16 cellular contexts compared by ENCODE assay signal in the genomic region with DNA sequence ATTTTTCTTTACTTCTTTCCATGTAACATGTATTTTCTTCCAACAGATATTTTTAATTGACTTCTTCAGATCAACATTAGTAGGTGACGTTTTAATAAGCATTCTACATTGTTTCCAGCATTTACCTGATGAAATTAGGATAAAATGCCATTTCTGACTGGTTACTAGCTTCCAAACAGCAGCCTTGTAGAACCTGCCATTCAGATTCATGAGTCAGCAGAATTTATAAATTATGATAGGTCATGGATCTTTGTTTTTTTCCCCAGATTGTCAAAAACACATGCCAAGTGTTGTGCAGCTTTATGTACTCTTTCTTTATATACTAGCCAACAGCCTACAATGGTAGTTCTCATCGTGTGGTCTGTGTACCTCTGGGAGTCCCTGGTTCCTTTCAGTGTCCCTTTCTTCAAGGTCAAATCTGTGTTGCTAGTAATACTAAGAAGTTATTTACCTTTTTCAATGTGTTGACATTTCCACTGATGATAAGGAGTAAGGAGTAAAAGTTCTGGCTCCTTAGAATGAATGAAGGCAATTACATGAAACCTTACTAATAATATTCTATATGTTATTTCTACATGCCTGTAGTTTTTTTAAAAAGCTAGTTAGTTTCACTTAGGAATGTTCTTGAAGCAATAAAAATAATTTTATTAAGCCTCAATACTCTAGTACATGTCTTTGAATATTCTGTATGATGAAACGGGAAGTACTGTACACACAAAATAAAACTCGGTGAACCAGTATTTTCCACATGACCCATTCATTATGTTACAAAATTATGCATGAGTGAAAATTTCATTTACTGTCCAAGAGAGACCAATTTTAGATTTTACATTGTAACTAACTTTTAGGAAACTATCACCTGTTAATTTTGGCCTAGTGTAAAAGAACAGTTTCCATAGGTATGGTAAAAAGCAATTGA.
DNase-seq lines count a peak whose midpoint lies in the region; ATAC-seq, FAIRE-seq and TF ChIP-seq lines count a peak whose summit lies in the region.
"Had no signal": no experiment of that assay in that cellular context is flagged by ENCODE, and none has a peak within 500 bp of the region (broad histone marks: within the 10 kb centered on the region; RNA-seq: fewer than 3 reads in every experiment).

No MANE protein-coding gene starts in this region.

- H3K4me1 ChIP-seq in Karpas-422 (ENCODE audit: low read length) (peaks cover 24% of the 10 kb centered on the region), K562 (replicated peaks in 1 of 2; ENCODE audit: control insufficient read depth in 2 of 2, insufficient read depth in 2 of 2, low read length in 2 of 2) (peaks cover 3 to 6% of the 10 kb centered on the region in 2 experiments; a peak in 3 of 5 replicates)
- H3K4me1 ChIP-seq: BE2C had no signal

- peaks cover 42% of the 10 kb centered on the region for H3K4me1 Mint-ChIP-seq in stimulated activated memory B cell treated with anti-CD40 and anti-IgM and Interleukin-4, amounts not matched to agents 10 μg/mL and 1 μg/mL and 100 μg/mL, for 72 hours
- peaks cover 12% of the 10 kb centered on the region for H3K4me1 Mint-ChIP-seq in activated CD4-positive, alpha-beta memory T cell treated with anti-CD3 and anti-CD28 coated beads for 36 hours (ENCODE audit: low read depth)

- no peaks in the 10 kb centered on the region for H3K9me3 Mint-ChIP-seq in stimulated activated memory B cell treated with anti-CD40 and anti-IgM and Interleukin-4, amounts not matched to agents 10 μg/mL and 1 μg/mL and 100 μg/mL, for 72 hours
- no peaks in the 10 kb centered on the region for H3K9me3 Mint-ChIP-seq in activated CD4-positive, alpha-beta memory T cell treated with anti-CD3 and anti-CD28 coated beads for 36 hours
- H3K9me3 Mint-ChIP-seq: CD4-positive, alpha-beta memory T cell had no signal

- no peak; a peak in 1 of 4 replicates for TF ChIP-seq RAD21 in K562 (CRISPR knock-in tag; conservative IDR thresholded peaks at IDR 0.05 in 1 of 2, IDR thresholded peaks at IDR 0.05 in 1 of 2)

- intact Hi-C loops in K562 (cut with micrococcal nuclease): no loop called here
- intact Hi-C loops in activated CD4-positive, alpha-beta memory T cell treated with anti-CD3 and anti-CD28 coated beads for 36 hours (cut with micrococcal nuclease): no loop called here

- no peaks in the 10 kb centered on the region for H3K27me3 Mint-ChIP-seq in stimulated activated memory B cell treated with anti-CD40 and anti-IgM and Interleukin-4, amounts not matched to agents 10 μg/mL and 1 μg/mL and 100 μg/mL, for 72 hours
- H3K27me3 Mint-ChIP-seq in activated CD4-positive, alpha-beta memory T cell treated with anti-CD3 and anti-CD28 coated beads for 36 hours: no peaks in the 10 kb centered on the region
- H3K27me3 Mint-ChIP-seq: CD4-positive, alpha-beta memory T cell had no signal

- peaks cover 54% of the 10 kb centered on the region for H3K36me3 Mint-ChIP-seq in stimulated activated memory B cell treated with anti-CD40 and anti-IgM and Interleukin-4, amounts not matched to agents 10 μg/mL and 1 μg/mL and 100 μg/mL, for 72 hours
- H3K36me3 Mint-ChIP-seq in activated CD4-positive, alpha-beta memory T cell treated with anti-CD3 and anti-CD28 coated beads for 36 hours: peaks cover 14% of the 10 kb centered on the region

- H3K79me2 ChIP-seq in Karpas-422 (ENCODE audit: low read length) (peaks cover 82% of the 10 kb centered on the region), K562 (ENCODE audit: control insufficient read depth, insufficient read depth, low read length) (peaks cover 56% of the 10 kb centered on the region)

- ATAC-seq in K562: no peak
- ATAC-seq in stimulated activated memory B cell treated with anti-CD40 and anti-IgM and Interleukin-4, amounts not matched to agents 10 μg/mL and 1 μg/mL and 100 μg/mL, for 72 hours: no peak

- no peak for DNase-seq in GM12892 (ENCODE audit: insufficient read length)
- DNase-seq in Karpas-422: no peak
- DNase-seq in K562 (ENCODE audit: extremely low read depth in 1 of 4, low spot score in 3 of 4): no peak
- DNase-seq in activated CD4-positive, alpha-beta memory T cell treated with anti-CD3 and anti-CD28 coated beads for 36 hours: no peak
- DNase-seq in NCI-H1092 treated with DMSO at 0.1 percent for 48 hours (lab: John Stamatoyannopoulos, UW): no peak
- no peak for DNase-seq in medulla oblongata (ENCODE audit: extremely low spot score)
- DNase-seq: BE2C; CD4-positive, alpha-beta memory T cell; HCEC 1CT; NCI-H2107; NCI-H226; NCI-H526; NK-92 treated with Interleukin-12 subunit alpha and Interleukin-12 subunit beta, amount 100 ng/mL, for 24 hours; SK-N-SH had no signal

- TF ChIP-seq EP300 in K562 (IDR thresholded peaks at IDR 0.05; ENCODE audit: low read length): no peak

- POLR2A ChIA-PET in K562 (lab: Yijun Ruan, JAX): interaction anchor here (0.7 to 1.2 kb wide), 3 partner anchors 13 to 40 kb away, joined by 3 to 4 read pairs (median 3); no protein-coding TSS in a partner anchor
- POLR2A ChIA-PET in activated CD4-positive, alpha-beta memory T cell treated with anti-CD3 and anti-CD28 coated beads for 36 hours (lab: Charles Lee): no interaction called here

- H3K4me2 ChIP-seq in Karpas-422 (ENCODE audit: low read depth, low read length, poor library complexity, severe bottlenecking) (no peak overlapping the region), K562 (ENCODE audit: insufficient read depth, low read length) (no peak overlapping the region)
- H3K4me2 ChIP-seq: SK-N-SH had no signal

- H3K36me3 ChIP-seq in Karpas-422 (ENCODE audit: insufficient read depth, low read length) (peaks cover 51% of the 10 kb centered on the region), K562 (ENCODE audit: control insufficient read depth, insufficient read depth, low read length) (peaks cover 39% of the 10 kb centered on the region; the same call in 2 of the 3 replicates)
- H3K36me3 ChIP-seq: BE2C had no signal

- peak overlapping the region; percentile 74 for H3K27ac Mint-ChIP-seq in stimulated activated memory B cell treated with anti-CD40 and anti-IgM and Interleukin-4, amounts not matched to agents 10 μg/mL and 1 μg/mL and 100 μg/mL, for 72 hours
- no peak overlapping the region for H3K27ac Mint-ChIP-seq in activated CD4-positive, alpha-beta memory T cell treated with anti-CD3 and anti-CD28 coated beads for 36 hours
- H3K27ac Mint-ChIP-seq: CD4-positive, alpha-beta memory T cell had no signal

- H4K20me1 ChIP-seq in Karpas-422 (ENCODE audit: insufficient read depth, low read depth, low read length) (no peaks in the 10 kb centered on the region), K562 (replicated peaks; ENCODE audit: control insufficient read depth, insufficient read depth, low read length) (no peaks in the 10 kb centered on the region; the same call in 1 of the 2 replicates)

- in situ Hi-C loops in K562 (cut with MboI): no loop called here

- no peak overlapping the region for H3K4me3 Mint-ChIP-seq in stimulated activated memory B cell treated with anti-CD40 and anti-IgM and Interleukin-4, amounts not matched to agents 10 μg/mL and 1 μg/mL and 100 μg/mL, for 72 hours
- H3K4me3 Mint-ChIP-seq in activated CD4-positive, alpha-beta memory T cell treated with anti-CD3 and anti-CD28 coated beads for 36 hours: no peak overlapping the region
- H3K4me3 Mint-ChIP-seq: CD4-positive, alpha-beta memory T cell had no signal

- FAIRE-seq in GM12892 (lab: Jason Lieb, UNC) (peak; percentile 38), K562 (lab: Jason Lieb, UNC) (no peak)
- FAIRE-seq: D721Med had no signal

- no peaks in the 10 kb centered on the region; the same call in 1 of the 2 replicates for H3K9me2 ChIP-seq in Karpas-422 (replicated peaks; ENCODE audit: insufficient read depth, low read length)
- H3K9me2 ChIP-seq: SK-N-SH had no signal

- H3K9me3 ChIP-seq in Karpas-422 (ENCODE audit: low read length) (no peaks in the 10 kb centered on the region), K562 (replicated peaks; ENCODE audit: control insufficient read depth, insufficient read depth, low read depth, low read length) (no peaks in the 10 kb centered on the region; the same call in 1 of the 2 replicates)
- H3K9me3 ChIP-seq: BE2C, SK-N-SH had no signal

- TF ChIP-seq POLR2A in GM12892 (IDR thresholded peaks at IDR 0.05; ENCODE audit: low read depth, low read length) (no peak), K562 (conservative IDR thresholded peaks at IDR 0.05) (no peak)

- H3K4me3 ChIP-seq in Karpas-422 (ENCODE audit: low read length) (no peak overlapping the region), K562 (no peak overlapping the region)

- H2AFZ ChIP-seq in Karpas-422 (ENCODE audit: low read length): no peak overlapping the region
- H2AFZ ChIP-seq in K562 (ENCODE audit: low read depth, low read length): no peak overlapping the region

- H3K9ac ChIP-seq in Karpas-422 (ENCODE audit: low read length) (no peak overlapping the region), K562 (ENCODE audit: insufficient read depth in 1 of 2, low read depth in 2 of 2, low read length in 2 of 2) (no peak overlapping the region)
- H3K9ac ChIP-seq: SK-N-SH had no signal

- no peak for TF ChIP-seq CTCF in K562 (IDR thresholded peaks at IDR 0.05 in 2 of 3, conservative IDR thresholded peaks at IDR 0.05 in 1 of 3; ENCODE audit: insufficient read depth in 2 of 3, low read depth in 1 of 3, low read length in 3 of 3)

- H3K27ac ChIP-seq in Karpas-422 (ENCODE audit: low read length) (peak overlapping the region; percentile 43), K562 (ENCODE audit: extremely low read depth, low read depth, low read length) (peak overlapping the region; percentile 5; the same call in 1 of the 3 replicates)

- H3K27me3 ChIP-seq in Karpas-422 (ENCODE audit: low read length): no peaks in the 10 kb centered on the region
- H3K27me3 ChIP-seq in K562 (ENCODE audit: control insufficient read depth in 2 of 2, insufficient read depth in 2 of 2, low read length in 2 of 2): no peaks in the 10 kb centered on the region
- H3K27me3 ChIP-seq: BE2C had no signal

- CTCF ChIA-PET in K562 (lab: Yijun Ruan, JAX; ENCODE audit: low intra/inter-chr PET ratio): no interaction called here
- CTCF ChIA-PET in activated CD4-positive, alpha-beta memory T cell treated with anti-CD3 and anti-CD28 coated beads for 36 hours (lab: Charles Lee): no interaction called here

- 52% methylated on average over 4 of the region's 4 CpGs for WGBS in K562 (ENCODE audit: insufficient coverage, low coverage, missing lambda C conversion rate)

- no TSS peak for BruUV-seq in K562 (replicated peaks; lab: Mats Ljungman, UMichigan)

- no peaks in the 10 kb centered on the region for H3K9me1 ChIP-seq in K562 (ENCODE audit: control insufficient read depth, insufficient read depth, low read length)

TF ChIP-seq in K562, 482 proteins besides CTCF, POLR2A, EP300 and RAD21 (continues in another document):
- no peak for TF ChIP-seq CCAR2 (IDR thresholded peaks at IDR 0.05; ENCODE audit: low read depth, low read length)
